Comparison of ENCODE assay signal across 8 cellular contexts in the genomic region with DNA sequence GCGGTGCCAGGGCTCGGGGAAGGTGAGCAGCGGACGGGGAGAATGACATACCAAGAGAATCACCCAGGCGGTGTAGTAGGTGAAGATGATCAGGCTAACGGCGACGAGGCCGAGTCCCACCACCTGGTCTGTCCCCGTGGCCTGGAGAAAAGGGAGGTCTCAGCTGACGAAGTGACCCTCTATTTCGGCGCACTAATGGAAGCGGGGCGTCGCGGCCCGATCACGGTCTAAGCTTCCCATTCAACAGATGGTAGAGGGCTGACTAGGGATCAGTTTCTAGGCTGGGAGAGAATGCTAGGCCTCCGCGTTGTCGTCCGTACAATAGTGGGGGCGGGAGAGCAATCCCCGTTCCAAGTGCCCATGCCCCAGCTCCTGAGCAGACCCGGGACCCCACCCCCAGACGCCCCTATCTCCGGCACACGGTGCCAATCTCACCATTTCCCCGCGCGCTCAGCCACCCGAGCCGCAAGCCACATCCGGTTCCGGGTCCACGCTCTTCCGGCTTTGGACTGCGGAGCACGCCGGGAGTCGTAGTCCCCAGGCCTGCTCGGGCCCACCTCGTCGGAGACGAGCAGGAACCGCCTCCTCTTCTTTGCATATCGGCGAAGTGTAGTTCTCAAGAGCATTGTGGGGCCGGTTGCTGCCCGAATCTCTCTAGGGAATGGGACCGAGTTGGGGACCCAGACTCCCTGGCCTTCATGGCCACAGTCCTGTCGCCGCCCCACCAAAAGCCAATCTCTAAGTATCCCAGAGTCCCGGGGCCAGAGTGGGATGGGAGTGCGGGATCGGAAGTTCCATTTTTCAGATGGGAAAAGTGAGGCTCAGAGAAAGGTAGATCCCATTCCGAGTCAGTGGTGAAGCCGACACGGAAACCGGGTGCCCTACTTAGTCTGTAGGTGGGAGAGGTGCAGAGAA. TPM values are rescaled to one million over a fixed set of nuclear protein-coding genes. Genes with fewer than 3 reads are reported as not detected.
DNase-seq lines count a peak whose midpoint lies in the region; ATAC-seq and TF ChIP-seq lines count a peak whose summit lies in the region.

A gene with protein sequence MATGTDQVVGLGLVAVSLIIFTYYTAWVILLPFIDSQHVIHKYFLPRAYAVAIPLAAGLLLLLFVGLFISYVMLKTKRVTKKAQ (minus strand): TSS at position 472 of the 915 bp plus-strand sequence. CDS start 34 bp downstream, at position 438.

- no peaks in the 10 kb centered on the region for H4K20me1 ChIP-seq in GM23248 (ENCODE audit: insufficient read depth)

- TF ChIP-seq CTCF in gastroesophageal sphincter (IDR thresholded peaks at IDR 0.05) = no peak

- peak within 1 kb of the TSS; percentile 61 for H2BK120ac ChIP-seq in neuronal stem cell (ENCODE audit: low read depth, low read length)

- peaks cover 6% of the 10 kb centered on the region; the same call in 1 of the 2 replicates for H3F3A ChIP-seq in GM23248 (ENCODE audit: insufficient read depth)

- peak; percentile 9 to 57 for TF ChIP-seq POLR2A in gastroesophageal sphincter (IDR thresholded peaks at IDR 0.05)

- ATAC-seq in gastroesophageal sphincter = peak; percentile 85

- peak within 1 kb of the TSS; percentile 65 for H3K14ac ChIP-seq in neuronal stem cell (ENCODE audit: low read length)

- H3K79me1 ChIP-seq in neuronal stem cell (ENCODE audit: low read depth, low read length) = peaks cover 16% of the 10 kb centered on the region

- H3K9me3 ChIP-seq in GM23248 (ENCODE audit: low read depth) (no peaks in the 10 kb centered on the region), gastroesophageal sphincter (no peaks in the 10 kb centered on the region), neuronal stem cell (replicated peaks in 1 of 2; ENCODE audit: control insufficient read depth in 2 of 2, insufficient read depth in 1 of 2, low read depth in 1 of 2, low read length in 2 of 2) (no peaks in the 10 kb centered on the region)

- 2% methylated on average over 60 to 61 of the region's 61 CpGs for WGBS in GM23248 (ENCODE audit: low coverage in 1 of 2, low lambda C conversion rate in 2 of 2, missing lambda C conversion rate in 2 of 2), 2 experiments
- whole genome bisulfite sequencing in gastroesophageal sphincter (ENCODE audit: low coverage in 1 of 2), 2 donors = 3 to 14% methylated on average over 9 to 18 of the region's 61 CpGs
- WGBS in neuronal stem cell (ENCODE audit: extremely low coverage in 2 of 2, insufficient read length in 2 of 2, insufficient replicate concordance in 1 of 2), 2 donors = no CpG with 5 or more reads among the region's 61 CpGs

- no peak within 1 kb of the TSS for H2BK15ac ChIP-seq in neuronal stem cell (ENCODE audit: low read length)

- H3K79me2 ChIP-seq in GM23248 (ENCODE audit: insufficient read depth) = peaks cover 42% of the 10 kb centered on the region

- H2AFZ ChIP-seq in GM23248 = peak within 1 kb of the TSS; percentile 87
- peak within 1 kb of the TSS; percentile 86 for H2AFZ ChIP-seq in neuronal stem cell (ENCODE audit: low read length)

- H3K18ac ChIP-seq in neuronal stem cell (ENCODE audit: low read length) = peak within 1 kb of the TSS; percentile 78

- H3K4me3 ChIP-seq in GM23248 (peak within 1 kb of the TSS; percentile 84), gastroesophageal sphincter (peak within 1 kb of the TSS; percentile 82 to 97), neuronal stem cell (ENCODE audit: low read length in 2 of 2) (peak within 1 kb of the TSS; percentile 92 to 97)

- DNase-seq in EH (ENCODE audit: low read depth) = peak; percentile 86
- peak; percentile 96 for DNase-seq in GM23248
- peak; percentile 75 for DNase-seq in LHCN-M2 (ENCODE audit: low read depth)
- DNase-seq in SK-MEL-5 (ENCODE audit: low read depth, low spot score) = peak; percentile 88
- peak; percentile 28 to 76 (median 72) for DNase-seq in activated naive CD4-positive, alpha-beta T cell (lab: John Stamatoyannopoulos, UW)
- peak; percentile 72 for DNase-seq in neuronal stem cell (ENCODE audit: low spot score)
- DNase-seq in stromal cell of bone marrow (ENCODE audit: low read depth) = peak; percentile 66

- H3K9me2 ChIP-seq in GM23248 (ENCODE audit: insufficient read depth) = no peaks in the 10 kb centered on the region

- no peak within 1 kb of the TSS for H2BK12ac ChIP-seq in neuronal stem cell (ENCODE audit: low read length)

- H3K36me3 ChIP-seq in GM23248 (ENCODE audit: low read depth) (no peaks in the 10 kb centered on the region; the same call in 1 of the 2 replicates), gastroesophageal sphincter (peaks cover 0 to 54% of the 10 kb centered on the region in 2 donors), neuronal stem cell (replicated peaks in 1 of 2; ENCODE audit: control insufficient read depth in 2 of 2, insufficient read depth in 2 of 2, low read length in 2 of 2) (peaks cover 17 to 42% of the 10 kb centered on the region in 2 donors)

- H4K91ac ChIP-seq in neuronal stem cell (ENCODE audit: low read depth, low read length, poor library complexity) = peak within 1 kb of the TSS; percentile 3

- H4K8ac ChIP-seq in neuronal stem cell (ENCODE audit: low read depth, low read length) = no peak within 1 kb of the TSS

- peak within 1 kb of the TSS; percentile 80 for H3K4me2 ChIP-seq in GM23248 (ENCODE audit: unreplicated experiment)
- H3K4me2 ChIP-seq in neuronal stem cell (ENCODE audit: insufficient read depth, low read length, poor library complexity, severe bottlenecking) = peak within 1 kb of the TSS; percentile 95

- in situ Hi-C loops in GM23248 (cut with MboI) (no loop called here), SK-MEL-5 (cut with HindIII; ENCODE audit: low pct_unique_long_range_greater_than_20kb, low sequenced_read_pairs) (no loop called here)

- H2AK5ac ChIP-seq in neuronal stem cell (ENCODE audit: low read depth, low read length) = peak within 1 kb of the TSS; percentile 3

- H3K27me3 ChIP-seq in GM23248 (replicated peaks; ENCODE audit: insufficient read depth) (no peaks in the 10 kb centered on the region), gastroesophageal sphincter (no peaks in the 10 kb centered on the region), neuronal stem cell (ENCODE audit: control insufficient read depth in 3 of 3, insufficient read depth in 3 of 3, low read depth in 1 of 3, low read length in 3 of 3) (no peaks in the 10 kb centered on the region)

- H3K9ac ChIP-seq in GM23248 (peak within 1 kb of the TSS; percentile 88), neuronal stem cell (ENCODE audit: low read depth, low read length, poor library complexity) (peak within 1 kb of the TSS; percentile 93)

- peak within 1 kb of the TSS; percentile 2 for H2BK5ac ChIP-seq in neuronal stem cell (ENCODE audit: low read length)

- peaks cover 23% of the 10 kb centered on the region for H3K4me1 ChIP-seq in GM23248 (ENCODE audit: insufficient read depth)
- H3K4me1 ChIP-seq in gastroesophageal sphincter = peaks cover 0 to 58% (median 27%) of the 10 kb centered on the region in 3 donors
- H3K4me1 ChIP-seq in neuronal stem cell (ENCODE audit: control insufficient read depth in 2 of 2, insufficient read depth in 1 of 2, low read depth in 1 of 2, low read length in 2 of 2) = peaks cover 12 to 16% of the 10 kb centered on the region in 2 donors

- H3K23ac ChIP-seq in neuronal stem cell (ENCODE audit: low read depth, low read length, poor library complexity) = peak within 1 kb of the TSS; percentile 22

- H3K27ac ChIP-seq in GM23248 (peak within 1 kb of the TSS; percentile 55), gastroesophageal sphincter (peak within 1 kb of the TSS; percentile 16 to 76 (median 71)), neuronal stem cell (replicated peaks; ENCODE audit: low read length) (no peak within 1 kb of the TSS)

- no peak for TF ChIP-seq EP300 in gastroesophageal sphincter (IDR thresholded peaks at IDR 0.05)

- H3K4ac ChIP-seq in neuronal stem cell (ENCODE audit: low read length) = no peak within 1 kb of the TSS

RNA-seq across cellular contexts. Expression of the gene that starts here (rescaled TPM):
- 27.0 and 33.3 TPM in 2 replicates for total RNA-seq in GM23248 (2014; rRNA removed; shearing (Covaris generic))
- polyA plus RNA-seq in GM23248 (2016; fragmentation: Nextera tagmentation; extraction: Ambion mirVana) = 62.8 and 66.5 TPM in 2 replicates
- 29.0 and 29.5 TPM in 2 replicates for total RNA-seq in LHCN-M2 (2014; rRNA removed)
- 50.1 TPM for polyA plus RNA-seq in LHCN-M2 (2012)
- 31.4 and 34.9 TPM in 2 replicates for total RNA-seq in SK-MEL-5 (2014; rRNA removed; shearing (Covaris generic))
- polyA plus RNA-seq in SK-MEL-5 (2015; cell fraction: cytosol; rRNA removed) = 58.5 and 60.3 TPM in 2 replicates
- 38.5 and 69.3 TPM in 2 replicates for polyA plus RNA-seq in SK-MEL-5 (2015; cell fraction: nucleus; rRNA removed)
- total RNA-seq in gastroesophageal sphincter = 10 to 100 TPM in 2 of 4 donors, 1 to 10 TPM in 2; 8.9 to 15.0 (median 11.2) TPM
- polyA plus RNA-seq in neuronal stem cell (2013, experiment 1 of 2) = 27.5 TPM
- polyA plus RNA-seq in neuronal stem cell (2013, experiment 2 of 2) = 25.3 TPM
